In the genomic region with DNA sequence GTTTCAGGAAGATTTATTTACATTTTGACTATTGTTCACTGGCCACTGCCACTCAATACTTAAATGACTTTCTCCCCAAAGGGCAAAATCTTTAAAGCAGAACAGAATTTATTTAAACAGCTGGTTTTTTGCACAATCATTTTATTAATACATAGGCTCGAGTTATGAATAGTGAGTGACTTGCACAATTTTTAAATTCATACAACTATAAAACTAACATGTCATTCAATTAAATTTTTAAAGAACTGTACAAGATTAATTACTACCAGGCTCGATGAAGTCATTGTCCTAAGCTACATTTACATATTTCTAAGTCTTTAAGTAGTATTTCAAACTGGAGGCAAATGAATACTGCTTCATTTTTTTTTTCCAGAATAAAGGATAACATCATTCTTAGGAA, we compare ENCODE assay signal across 14 cellular contexts.
"Had no signal": no experiment of that assay in that cellular context is flagged by ENCODE, and none has a peak within 500 bp of the region (broad histone marks: within the 10 kb centered on the region; RNA-seq: fewer than 3 reads in every experiment).

No MANE protein-coding gene starts in this region.

- H3K4me3 ChIP-seq: heart left ventricle, spleen, transverse colon had no signal

- H3K27ac ChIP-seq: heart left ventricle, spleen, transverse colon had no signal

- H3K36me3 ChIP-seq: heart left ventricle, neutrophil, spleen, transverse colon had no signal

- DNase-seq: heart left ventricle; hippocampal formation; mammary epithelial cell; naive thymus-derived CD4-positive, alpha-beta T cell; posterior cingulate gyrus; right cardiac atrium; spleen; stimulated activated CD4-positive, alpha-beta T cell treated with anti-CD3 and anti-CD28 coated beads, Interleukin-15, amount 100 ng/mL, for 24 hours; stimulated activated CD4-positive, alpha-beta T cell treated with anti-CD3 and anti-CD28 coated beads, Interleukin-1b, Interleukin-23, amount 100 ng/mL, for 48 hours; stimulated activated CD4-positive, alpha-beta T cell treated with anti-CD3 and anti-CD28 coated beads, Interleukin-4, amount 100 ng/mL, for 24 hours; transverse colon had no signal

- H3K4me1 ChIP-seq: transverse colon had no signal

- ATAC-seq: heart left ventricle; left lobe of liver; naive thymus-derived CD4-positive, alpha-beta T cell; right cardiac atrium; stimulated activated memory B cell treated with anti-CD40 and anti-IgM and Interleukin-4, amounts not matched to agents 10 μg/mL and 1 μg/mL and 100 μg/mL, for 72 hours had no signal

- H3K9me3 ChIP-seq: heart left ventricle, neutrophil, spleen, transverse colon had no signal

- H3K27me3 ChIP-seq: neutrophil had no signal
